In genomic region chr21:44456915-44457736, GRCh38 we compare ENCODE assay signal across 16 cellular contexts. TPM values are rescaled to one million over a fixed set of nuclear protein-coding genes. Genes with fewer than 3 reads are reported as not detected.
DNase-seq lines count a peak whose midpoint lies in the region; ATAC-seq and TF ChIP-seq lines count a peak whose summit lies in the region.
"Had no signal": no experiment of that assay in that cellular context is flagged by ENCODE, and none has a peak within 500 bp of the region (broad histone marks: within the 10 kb centered on the region; RNA-seq: fewer than 3 reads in every experiment).

No MANE protein-coding gene starts in this region.

- peak; percentile 7 for DNase-seq in activated T-cell treated with anti-CD3 and anti-CD28 coated beads, Interleukin-2, amount 50 U/mL, for 1 hour
- no peak for DNase-seq in activated T-cell treated with anti-CD3 and anti-CD28 coated beads for 4 hours
- DNase-seq in activated CD4-positive, alpha-beta memory T cell treated with anti-CD3 and anti-CD28 coated beads, Interleukin-2, amount 10 ng/mL, durations not matched to agents 7 days and 5 days = no peak
- DNase-seq in progenitor cell of endocrine pancreas (ENCODE audit: low spot score, unreplicated experiment) = no peak
- DNase-seq in NCI-H82 (lab: John Stamatoyannopoulos, UW) = no peak
- DNase-seq: activated CD4-positive, CD25-positive, alpha-beta regulatory T cell treated with anti-CD3 and anti-CD28 coated beads, Interleukin-2, amount 50 U/mL, for 72 hours; activated gamma-delta T cell; NCI-H1092 treated with DMSO at 0.1 percent for 48 hours; NCI-H2227 treated with DMSO at 0.1 percent for 48 hours had no signal

- no peak overlapping the region for H3K27ac Mint-ChIP-seq in activated CD4-positive, alpha-beta memory T cell treated with anti-CD3 and anti-CD28 coated beads, Interleukin-2, amount 10 ng/mL, durations not matched to agents 7 days and 5 days
- no peak overlapping the region for H3K27ac Mint-ChIP-seq in progenitor cell of endocrine pancreas

- TF ChIP-seq CTCF in liver (IDR thresholded peaks at IDR 0.05; ENCODE audit: low read depth, low read length, missing input control) = no peak
- no peak for TF ChIP-seq CTCF in progenitor cell of endocrine pancreas (IDR thresholded peaks at IDR 0.05; ENCODE audit: unreplicated experiment)

- TF ChIP-seq RAD21 in liver (IDR thresholded peaks at IDR 0.05) = no peak

- no peaks in the 10 kb centered on the region for H3K36me3 ChIP-seq in liver (ENCODE audit: control insufficient read depth in 4 of 4, insufficient read depth in 3 of 4, low read depth in 1 of 4, low read length in 3 of 4)
- H3K36me3 ChIP-seq: cardiac muscle cell had no signal

- ATAC-seq in HG02981 (IDR thresholded peaks at IDR 0.05; ENCODE audit: unreplicated experiment) (no peak), GM18867 (IDR thresholded peaks at IDR 0.05; ENCODE audit: unreplicated experiment) (no peak)
- ATAC-seq: K562 had no signal

- H3K4me3 Mint-ChIP-seq in activated CD4-positive, alpha-beta memory T cell treated with anti-CD3 and anti-CD28 coated beads, Interleukin-2, amount 10 ng/mL, durations not matched to agents 7 days and 5 days = peak overlapping the region; percentile 64
- H3K4me3 Mint-ChIP-seq in progenitor cell of endocrine pancreas (ENCODE audit: low read depth) = peak overlapping the region; percentile 72

- peaks cover 22% of the 10 kb centered on the region for H3K27me3 Mint-ChIP-seq in activated CD4-positive, alpha-beta memory T cell treated with anti-CD3 and anti-CD28 coated beads, Interleukin-2, amount 10 ng/mL, durations not matched to agents 7 days and 5 days
- H3K27me3 Mint-ChIP-seq in progenitor cell of endocrine pancreas = peaks cover 9% of the 10 kb centered on the region

- peak overlapping the region; percentile 69 to 94 for H3K27ac ChIP-seq in liver (ENCODE audit: low read depth in 1 of 2, low read length in 2 of 2)
- H3K27ac ChIP-seq: cardiac muscle cell, skin epidermis had no signal

- peak overlapping the region; percentile 67 to 75 for H3K9ac ChIP-seq in liver (ENCODE audit: low read depth in 1 of 2, low read length in 2 of 2)

- no peaks in the 10 kb centered on the region for H3K27me3 ChIP-seq in liver (ENCODE audit: control insufficient read depth in 4 of 4, insufficient read depth in 4 of 4, low read length in 3 of 4)
- H3K27me3 ChIP-seq: cardiac muscle cell had no signal

- H3K36me3 Mint-ChIP-seq in activated CD4-positive, alpha-beta memory T cell treated with anti-CD3 and anti-CD28 coated beads, Interleukin-2, amount 10 ng/mL, durations not matched to agents 7 days and 5 days (ENCODE audit: low read depth) = no peaks in the 10 kb centered on the region
- H3K36me3 Mint-ChIP-seq in progenitor cell of endocrine pancreas (ENCODE audit: insufficient read depth) = no peaks in the 10 kb centered on the region

- POLR2A ChIA-PET in activated CD4-positive, alpha-beta memory T cell treated with anti-CD3 and anti-CD28 coated beads, Interleukin-2, amount 10 ng/mL, durations not matched to agents 7 days and 5 days (lab: Charles Lee) = interaction anchor here (0.8 kb wide), 1 partner anchor 445 kb away, joined by 3 read pairs; the partner anchor contains the start of gene TRAPPC10

- peaks cover 23 to 69% (median 46%) of the 10 kb centered on the region in 4 donors for H3K4me1 ChIP-seq in liver (ENCODE audit: control insufficient read depth in 4 of 4, insufficient read depth in 4 of 4, low read length in 3 of 4)

- H3K9me3 Mint-ChIP-seq in activated CD4-positive, alpha-beta memory T cell treated with anti-CD3 and anti-CD28 coated beads, Interleukin-2, amount 10 ng/mL, durations not matched to agents 7 days and 5 days = peaks cover 13% of the 10 kb centered on the region
- H3K9me3 Mint-ChIP-seq in progenitor cell of endocrine pancreas (ENCODE audit: low read depth) = peaks cover 14% of the 10 kb centered on the region

- CTCF ChIA-PET in activated CD4-positive, alpha-beta memory T cell treated with anti-CD3 and anti-CD28 coated beads, Interleukin-2, amount 10 ng/mL, durations not matched to agents 7 days and 5 days (lab: Charles Lee) = interaction anchor here (0.9 kb wide), 1 partner anchor 23 kb away, joined by 3 read pairs; no protein-coding TSS in a partner anchor

- H3K4me1 Mint-ChIP-seq in activated CD4-positive, alpha-beta memory T cell treated with anti-CD3 and anti-CD28 coated beads, Interleukin-2, amount 10 ng/mL, durations not matched to agents 7 days and 5 days = peaks cover 5% of the 10 kb centered on the region
- no peaks in the 10 kb centered on the region for H3K4me1 Mint-ChIP-seq in progenitor cell of endocrine pancreas (ENCODE audit: low read depth)

- peak overlapping the region in 2 of 3 donors; percentile 68 to 91 for H3K4me3 ChIP-seq in liver (ENCODE audit: low read depth in 1 of 3, low read length in 3 of 3)
- H3K4me3 ChIP-seq: cardiac muscle cell, K562 had no signal

- 63% methylated on average over 44 of the region's 44 CpGs for WGBS in liver

- H3K9me3 ChIP-seq in liver (ENCODE audit: control insufficient read depth in 4 of 4, low read length in 3 of 4) = no peaks in the 10 kb centered on the region

TF ChIP-seq in liver, 16 proteins besides CTCF, POLR2A, EP300 and RAD21:
- TF ChIP-seq GABPA (IDR thresholded peaks at IDR 0.05 in 1 of 2, conservative IDR thresholded peaks at IDR 0.05 in 1 of 2) (no peak), RXRA (IDR thresholded peaks at IDR 0.05) (no peak), ZBTB33 (IDR thresholded peaks at IDR 0.05) (no peak), REST (IDR thresholded peaks at IDR 0.05) (no peak), EGR1 (IDR thresholded peaks at IDR 0.05; ENCODE audit: low read depth in 2 of 2) (no peak), YY1 (IDR thresholded peaks at IDR 0.05) (no peak), FOXA1 (IDR thresholded peaks at IDR 0.05) (no peak), TAF1 (conservative IDR thresholded peaks at IDR 0.05) (no peak), FOXA2 (IDR thresholded peaks at IDR 0.05) (no peak)
- TF ChIP-seq, protein P1, sequence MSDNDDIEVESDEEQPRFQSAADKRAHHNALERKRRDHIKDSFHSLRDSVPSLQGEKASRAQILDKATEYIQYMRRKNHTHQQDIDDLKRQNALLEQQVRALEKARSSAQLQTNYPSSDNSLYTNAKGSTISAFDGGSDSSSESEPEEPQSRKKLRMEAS (IDR thresholded peaks at IDR 0.05) = no peak

RNA-seq across cellular contexts. Expression of gene LRRC3, which starts 1.8 kb away (rescaled TPM):
- 1 to 10 TPM; 3.7 to 3.8 TPM for total RNA-seq in activated CD4-positive, alpha-beta memory T cell treated with anti-CD3 and anti-CD28 coated beads, Interleukin-2, amount 10 ng/mL, durations not matched to agents 7 days and 5 days
- total RNA-seq in liver (10 to 100 TPM in 1 of 2 donors, 1 to 10 TPM in 1; 3.0 to 14.2 TPM), progenitor cell of endocrine pancreas (5.1 and 5.7 TPM in 2 replicates)
- 10 to 100 TPM in 1 of 2 donors, 1 to 10 TPM in 1; 3.9 to 11.1 TPM for polyA plus RNA-seq in liver
- total RNA-seq: myocyte had no signal
